ENCODE assay signal across 1 cellular context in genomic region chr2:55839182-55839819, GRCh38.
TF ChIP-seq lines count a peak whose summit lies in the region.

No MANE protein-coding gene starts in this region.

TF ChIP-seq in HepG2, 621 proteins besides CTCF, POLR2A, EP300 and RAD21 (continued from another document and continues in another):
- TF ChIP-seq ZNF770 (CRISPR knock-in tag; IDR thresholded peaks at IDR 0.05): no peak
- no peak for TF ChIP-seq AFF4 (CRISPR knock-in tag; IDR thresholded peaks at IDR 0.05)
- no peak for TF ChIP-seq E2F5 (CRISPR knock-in tag; conservative IDR thresholded peaks at IDR 0.05)
- TF ChIP-seq KLF11 (CRISPR knock-in tag; IDR thresholded peaks at IDR 0.05): no peak
- no peak; the same call in 1 of the 2 replicates for TF ChIP-seq CCDC6 (CRISPR knock-in tag; IDR thresholded peaks at IDR 0.05)
- 0 out of 2 replicates have a peak, but pooled peaks have one; percentile 70 for TF ChIP-seq ZBTB39 (CRISPR knock-in tag; IDR thresholded peaks at IDR 0.05)
- peak; percentile 80 for TF ChIP-seq KAT8 (CRISPR knock-in tag; IDR thresholded peaks at IDR 0.05)
- TF ChIP-seq MXD3 (CRISPR knock-in tag; IDR thresholded peaks at IDR 0.05): no peak
- no peak for TF ChIP-seq ZNF234 (CRISPR knock-in tag; conservative IDR thresholded peaks at IDR 0.05)
- peak; percentile 22; the same call in 1 of the 2 replicates for TF ChIP-seq ZSCAN31 (CRISPR knock-in tag; IDR thresholded peaks at IDR 0.05; ENCODE audit: low read depth)
- peak; percentile 66; the same call in 1 of the 2 replicates for TF ChIP-seq DPF2 (CRISPR knock-in tag; IDR thresholded peaks at IDR 0.05; ENCODE audit: borderline replicate concordance, low read depth)
- TF ChIP-seq ZNF44 (CRISPR knock-in tag; IDR thresholded peaks at IDR 0.05): no peak
- no peak for TF ChIP-seq ZIK1 (CRISPR knock-in tag; IDR thresholded peaks at IDR 0.05; ENCODE audit: borderline replicate concordance, low read depth)
- no peak for TF ChIP-seq MXD4 (CRISPR knock-in tag; IDR thresholded peaks at IDR 0.05)
- TF ChIP-seq RNF2 (conservative IDR thresholded peaks at IDR 0.05; ENCODE audit: low read depth): 0 out of 2 replicates have a peak, but pooled peaks have one; percentile 31
- TF ChIP-seq HHEX (CRISPR knock-in tag; IDR thresholded peaks at IDR 0.05): peak; percentile 99
- TF ChIP-seq MAX (IDR thresholded peaks at IDR 0.05): 0 out of 2 replicates have a peak, but pooled peaks have one; percentile 13
- TF ChIP-seq WIZ (CRISPR knock-in tag; IDR thresholded peaks at IDR 0.05): no peak
- TF ChIP-seq NONO (IDR thresholded peaks at IDR 0.05): no peak
- peak; percentile 53 for TF ChIP-seq NONO (CRISPR knock-in tag; conservative IDR thresholded peaks at IDR 0.05)
- TF ChIP-seq ARID2 (CRISPR knock-in tag; IDR thresholded peaks at IDR 0.05; ENCODE audit: borderline replicate concordance): no peak
- no peak for TF ChIP-seq ZNF296 (CRISPR knock-in tag; conservative IDR thresholded peaks at IDR 0.05)
- no peak for TF ChIP-seq HOXA9 (CRISPR knock-in tag; IDR thresholded peaks at IDR 0.05; ENCODE audit: borderline replicate concordance)
- no peak for TF ChIP-seq HINFP (CRISPR knock-in tag; IDR thresholded peaks at IDR 0.05; ENCODE audit: low read depth)
- TF ChIP-seq IRF9 (CRISPR knock-in tag; IDR thresholded peaks at IDR 0.05; ENCODE audit: borderline replicate concordance): no peak
- TF ChIP-seq TFE3 (CRISPR knock-in tag; IDR thresholded peaks at IDR 0.05): 0 out of 2 replicates have a peak, but pooled peaks have one; percentile 54
- 0 out of 2 replicates have a peak, but pooled peaks have one; percentile 59 for TF ChIP-seq ZSCAN5A (CRISPR knock-in tag; IDR thresholded peaks at IDR 0.05; ENCODE audit: borderline replicate concordance)
- peak; percentile 72 for TF ChIP-seq PHF21A (CRISPR knock-in tag; IDR thresholded peaks at IDR 0.05)
- no peak for TF ChIP-seq ZNF20 (CRISPR knock-in tag; IDR thresholded peaks at IDR 0.05)
- TF ChIP-seq PRDM4 (CRISPR knock-in tag; IDR thresholded peaks at IDR 0.05; ENCODE audit: borderline replicate concordance): no peak
- no peak for TF ChIP-seq ZNF260 (CRISPR knock-in tag; IDR thresholded peaks at IDR 0.05; ENCODE audit: borderline replicate concordance, low read depth)
- TF ChIP-seq ZNF276 (CRISPR knock-in tag; IDR thresholded peaks at IDR 0.05; ENCODE audit: low read depth): no peak
- no peak for TF ChIP-seq ZNF446 (CRISPR knock-in tag; IDR thresholded peaks at IDR 0.05)
- no peak for TF ChIP-seq SMAD1 (CRISPR knock-in tag; IDR thresholded peaks at IDR 0.05; ENCODE audit: borderline replicate concordance, low read depth)
- TF ChIP-seq ZNF556 (CRISPR knock-in tag; IDR thresholded peaks at IDR 0.05; ENCODE audit: borderline replicate concordance): no peak
- peak; percentile 81 for TF ChIP-seq TARDBP (CRISPR knock-in tag; IDR thresholded peaks at IDR 0.05)
- no peak for TF ChIP-seq U2AF1 (optimal IDR thresholded peaks at IDR 0.05; ENCODE audit: low read depth, low read length)
- peak; percentile 69; the same call in 1 of the 2 replicates for TF ChIP-seq ZMYM4 (CRISPR knock-in tag; IDR thresholded peaks at IDR 0.05)
- no peak for TF ChIP-seq ATF7 (IDR thresholded peaks at IDR 0.05)
- TF ChIP-seq ATF7 (CRISPR knock-in tag; IDR thresholded peaks at IDR 0.05): no peak
